12 cellular contexts compared by ENCODE assay signal in genomic region chr1:196943568-196943967, GRCh38. TPM values are rescaled to one million over a fixed set of nuclear protein-coding genes. Genes with fewer than 3 reads are reported as not detected.
DNase-seq lines count a peak whose midpoint lies in the region; ATAC-seq, FAIRE-seq and TF ChIP-seq lines count a peak whose summit lies in the region.
"Not testable (repeated sequence)": the region's sequence is repeated elsewhere in the genome, so short reads cannot be mapped to it uniquely, and the experiment has no call there.
"Had no signal": no experiment of that assay in that cellular context is flagged by ENCODE, and none has a peak within 500 bp of the region (broad histone marks: within the 10 kb centered on the region; RNA-seq: fewer than 3 reads in every experiment).

Gene CFHR2, plus strand, starts transcription at chr1:196943738. Its CDS starts 143 bp downstream, at chr1:196943881.

- peak within 1 kb of the TSS; percentile 25 to 62 (median 57) for H3K4me3 ChIP-seq in right lobe of liver

- WGBS in right lobe of liver (ENCODE audit: insufficient coverage, low coverage, low lambda C conversion rate, missing lambda C conversion rate) = no CpG with 5 or more reads among the region's 1 CpG

- not testable (repeated sequence) for H3K9me3 ChIP-seq in right lobe of liver

- TF ChIP-seq POLR2A in H54 (IDR thresholded peaks at IDR 0.05; ENCODE audit: low read depth, low read length); right lobe of liver (IDR thresholded peaks at IDR 0.05): not testable (repeated sequence)

- not testable (repeated sequence) for H3K36me3 ChIP-seq in right lobe of liver

- DNase-seq in D721Med (ENCODE audit: insufficient read length, low spot score); H54 (ENCODE audit: insufficient read length, low spot score); left lobe of liver (ENCODE audit: low spot score); right lobe of liver: not testable (repeated sequence)

- peak within 1 kb of the TSS; percentile 54 to 63 (median 56) for H3K27ac ChIP-seq in right lobe of liver

- not testable (repeated sequence) for TF ChIP-seq CTCF in D721Med (IDR thresholded peaks at IDR 0.05; ENCODE audit: insufficient read depth, missing control alignments); right lobe of liver (IDR thresholded peaks at IDR 0.05)

- not testable (repeated sequence) for H3K4me1 ChIP-seq in right lobe of liver

- not testable (repeated sequence) for H3K27me3 ChIP-seq in right lobe of liver

- peak; percentile 70 for ATAC-seq in left lobe of liver
- ATAC-seq in right lobe of liver = peak; percentile 67 to 81 (median 74)

- intact Hi-C loops in right lobe of liver (cut with DNase I) = not testable (repeated sequence)

- FAIRE-seq in D721Med (lab: Jason Lieb, UNC) (peak; percentile 87), H54 (lab: Jason Lieb, UNC) (peak; percentile 90)

RNA-seq across cellular contexts. Expression of gene CFHR2, which starts in this region (rescaled TPM):
- 295 TPM for total RNA-seq in left lobe of liver
- 100 to 1,000 TPM; 242 to 674 (median 382) TPM for total RNA-seq in right lobe of liver
- total RNA-seq: B cell; Caco-2; Calu3; CD4-positive, alpha-beta T cell; CD8-positive, alpha-beta T cell; Daoy; G401; GM12878 had no signal
